Comparison of ENCODE assay signal across 16 cellular contexts in genomic region chr7:44066111-44066460, GRCh38. TPM values are rescaled to one million over a fixed set of nuclear protein-coding genes. Genes with fewer than 3 reads are reported as not detected.
DNase-seq lines count a peak whose midpoint lies in the region; ATAC-seq and TF ChIP-seq lines count a peak whose summit lies in the region.
"Had no signal": no experiment of that assay in that cellular context is flagged by ENCODE, and none has a peak within 500 bp of the region (broad histone marks: within the 10 kb centered on the region; RNA-seq: fewer than 3 reads in every experiment).

No MANE protein-coding gene starts in this region.

- TF ChIP-seq POLR2A in Raji (IDR thresholded peaks at IDR 0.05; ENCODE audit: insufficient read depth, low read depth, low read length) = peak; percentile 6; the same call in 1 of the 2 replicates

- H3K4me3 Mint-ChIP-seq in activated CD4-positive, alpha-beta T cell treated with anti-CD3 and anti-CD28 coated beads for 36 hours = no peak overlapping the region
- H3K4me3 Mint-ChIP-seq in glutamatergic neuron (ENCODE audit: unreplicated experiment) = no peak overlapping the region
- H3K4me3 Mint-ChIP-seq in CD8-positive, alpha-beta memory T cell = no peak overlapping the region

- TF ChIP-seq CTCF in glutamatergic neuron (IDR thresholded peaks at IDR 0.05; ENCODE audit: partially characterized antibody, unreplicated experiment) = no peak

- CTCF ChIA-PET in activated CD4-positive, alpha-beta T cell treated with anti-CD3 and anti-CD28 coated beads for 36 hours (lab: Charles Lee) = interaction anchor here (0.6 kb wide), 2 partner anchors 78 to 147 kb away, joined by 3 to 4 read pairs; no protein-coding TSS in a partner anchor
- CTCF ChIA-PET in CD8-positive, alpha-beta memory T cell (lab: Charles Lee) = interaction anchor here (2.4 kb wide), 1 partner anchor 15 kb away, joined by 7 read pairs; no protein-coding TSS in a partner anchor

- peak; percentile 19 for ATAC-seq in activated CD4-positive, alpha-beta T cell treated with anti-CD3 and anti-CD28 coated beads for 36 hours
- ATAC-seq in GM18861 (IDR thresholded peaks at IDR 0.05; ENCODE audit: unreplicated experiment) = no peak

- no peaks in the 10 kb centered on the region for H3K9me3 Mint-ChIP-seq in activated CD4-positive, alpha-beta T cell treated with anti-CD3 and anti-CD28 coated beads for 36 hours (ENCODE audit: low read depth)
- peaks cover 24% of the 10 kb centered on the region for H3K9me3 Mint-ChIP-seq in glutamatergic neuron (ENCODE audit: unreplicated experiment)
- H3K9me3 Mint-ChIP-seq in CD8-positive, alpha-beta memory T cell = no peaks in the 10 kb centered on the region
- H3K9me3 Mint-ChIP-seq: nephron had no signal

- no peaks in the 10 kb centered on the region for H3K27me3 Mint-ChIP-seq in activated CD4-positive, alpha-beta T cell treated with anti-CD3 and anti-CD28 coated beads for 36 hours
- peaks cover 17% of the 10 kb centered on the region for H3K27me3 Mint-ChIP-seq in glutamatergic neuron (ENCODE audit: unreplicated experiment)
- H3K27me3 Mint-ChIP-seq in CD8-positive, alpha-beta memory T cell = no peaks in the 10 kb centered on the region

- H3K36me3 Mint-ChIP-seq in activated CD4-positive, alpha-beta T cell treated with anti-CD3 and anti-CD28 coated beads for 36 hours (ENCODE audit: low read depth) = peaks cover 4% of the 10 kb centered on the region
- H3K36me3 Mint-ChIP-seq in glutamatergic neuron (ENCODE audit: unreplicated experiment) = no peaks in the 10 kb centered on the region
- H3K36me3 Mint-ChIP-seq in CD8-positive, alpha-beta memory T cell = peaks cover 0 to 12% (median 0%) of the 10 kb centered on the region in 3 donors

- H3K27ac ChIP-seq in skeletal muscle tissue (ENCODE audit: low read depth, low read length) = peak overlapping the region; percentile 85
- H3K27ac ChIP-seq in CD8-positive, alpha-beta memory T cell (ENCODE audit: low read depth, low read length) = no peak overlapping the region
- H3K27ac ChIP-seq: adrenal gland had no signal

- H3K9ac ChIP-seq in skeletal muscle tissue (ENCODE audit: low read depth in 1 of 3, low read length in 3 of 3) = peak overlapping the region in 2 of 3 donors; percentile 62 to 98

- no peak overlapping the region for H3K27ac Mint-ChIP-seq in activated CD4-positive, alpha-beta T cell treated with anti-CD3 and anti-CD28 coated beads for 36 hours
- H3K27ac Mint-ChIP-seq in glutamatergic neuron (ENCODE audit: unreplicated experiment) = peak overlapping the region; percentile 78
- H3K27ac Mint-ChIP-seq in CD8-positive, alpha-beta memory T cell = peak overlapping the region in 1 of 8 donors; percentile 52

- no peak for DNase-seq in activated CD4-positive, alpha-beta T cell treated with anti-CD3 and anti-CD28 coated beads for 36 hours
- DNase-seq in activated CD4-positive, alpha-beta T cell treated with anti-CD3 and anti-CD28 coated beads, Interleukin-2, amount 50 U/mL, for 48 hours = no peak
- no peak for DNase-seq in glutamatergic neuron
- no peak for DNase-seq in CD8-positive, alpha-beta memory T cell
- no peak for DNase-seq in ecto neural progenitor cell (ENCODE audit: low spot score)
- DNase-seq: ACHN; DMS53; foreskin melanocyte; NCI-H2227 treated with DMSO at 0.1 percent for 48 hours; stimulated activated CD4-positive, alpha-beta T cell treated with anti-CD3 and anti-CD28 coated beads, Interleukin-12 subunit alpha, Interleukin-12 subunit beta, amount 100 ng/mL, for 4 hours had no signal

- H3K4me1 Mint-ChIP-seq in activated CD4-positive, alpha-beta T cell treated with anti-CD3 and anti-CD28 coated beads for 36 hours = peaks cover 26% of the 10 kb centered on the region
- H3K4me1 Mint-ChIP-seq in glutamatergic neuron (ENCODE audit: low read depth, unreplicated experiment) = peaks cover 17% of the 10 kb centered on the region
- H3K4me1 Mint-ChIP-seq in CD8-positive, alpha-beta memory T cell = peaks cover 22 to 32% (median 26%) of the 10 kb centered on the region in 3 donors

- peak overlapping the region; percentile 22 to 98 (median 38) for H3K4me3 ChIP-seq in skeletal muscle tissue (ENCODE audit: low read length in 3 of 3)
- H3K4me3 ChIP-seq in CD8-positive, alpha-beta memory T cell (ENCODE audit: low read length) = no peak overlapping the region

- H3K4me1 ChIP-seq in skeletal muscle tissue (ENCODE audit: control insufficient read depth in 3 of 3, insufficient read depth in 3 of 3, low read length in 3 of 3) = peaks cover 51 to 73% (median 67%) of the 10 kb centered on the region in 3 donors
- peaks cover 16% of the 10 kb centered on the region for H3K4me1 ChIP-seq in CD8-positive, alpha-beta memory T cell (ENCODE audit: insufficient read depth, low read length)

- intact Hi-C loops in activated CD4-positive, alpha-beta T cell treated with anti-CD3 and anti-CD28 coated beads for 36 hours (cut with DNase I, micrococcal nuclease) = no loop called here

- H3K27me3 ChIP-seq in skeletal muscle tissue (ENCODE audit: control insufficient read depth in 3 of 3, insufficient read depth in 3 of 3, low read length in 3 of 3) = no peaks in the 10 kb centered on the region
- H3K27me3 ChIP-seq in CD8-positive, alpha-beta memory T cell (ENCODE audit: insufficient read depth, low read length, poor library complexity, severe bottlenecking) = no peaks in the 10 kb centered on the region
- H3K27me3 ChIP-seq: adrenal gland, dorsolateral prefrontal cortex had no signal

- H3K36me3 ChIP-seq in skeletal muscle tissue (ENCODE audit: control insufficient read depth in 3 of 3, insufficient read depth in 3 of 3, low read length in 3 of 3) = peaks cover 13 to 23% (median 15%) of the 10 kb centered on the region in 3 donors
- H3K36me3 ChIP-seq in CD8-positive, alpha-beta memory T cell (ENCODE audit: insufficient read depth, low read length) = peaks cover 4% of the 10 kb centered on the region

- no peaks in the 10 kb centered on the region for H3K9me3 ChIP-seq in skeletal muscle tissue (ENCODE audit: control insufficient read depth in 3 of 3, low read length in 3 of 3)
- no peaks in the 10 kb centered on the region for H3K9me3 ChIP-seq in CD8-positive, alpha-beta memory T cell (ENCODE audit: low read length)
- H3K9me3 ChIP-seq: adrenal gland had no signal

- POLR2A ChIA-PET in activated CD4-positive, alpha-beta T cell treated with anti-CD3 and anti-CD28 coated beads for 36 hours (lab: Charles Lee) = no interaction called here
- POLR2A ChIA-PET in CD8-positive, alpha-beta memory T cell (lab: Charles Lee) = interaction anchor here (1.8 to 2.9 kb wide), 2 partner anchors 15 to 21 kb away, joined by 7 to 10 read pairs; partner anchors contain the start of gene DBNL

RNA-seq across cellular contexts. Expression of gene PGAM2, which starts 0.7 kb away (rescaled TPM):
- total RNA-seq in activated CD4-positive, alpha-beta T cell treated with anti-CD3 and anti-CD28 coated beads for 36 hours = not detected
- 13.3 TPM for total RNA-seq in glutamatergic neuron (ENCODE audit: unreplicated experiment)
- 618 TPM for total RNA-seq in skeletal muscle tissue
- under 1 TPM; 0.38 to 0.44 TPM for total RNA-seq in CD8-positive, alpha-beta memory T cell
- not detected for polyA plus RNA-seq in CD8-positive, alpha-beta memory T cell

RNA-seq across cellular contexts. Expression of gene POLM, which starts 16.2 kb away (rescaled TPM):
- 10 to 100 TPM; 27.0 to 29.9 TPM for total RNA-seq in activated CD4-positive, alpha-beta T cell treated with anti-CD3 and anti-CD28 coated beads for 36 hours
- total RNA-seq in glutamatergic neuron (ENCODE audit: unreplicated experiment) (28.8 TPM), skeletal muscle tissue (12.5 TPM)
- 10 to 100 TPM; 42.3 to 42.4 TPM for total RNA-seq in CD8-positive, alpha-beta memory T cell
- 22.0 TPM for polyA plus RNA-seq in CD8-positive, alpha-beta memory T cell

RNA-seq across cellular contexts. Expression of gene DBNL, which starts 21.6 kb away (rescaled TPM):
- total RNA-seq in activated CD4-positive, alpha-beta T cell treated with anti-CD3 and anti-CD28 coated beads for 36 hours = 100 to 1,000 TPM; 106 to 117 TPM
- 154 TPM for total RNA-seq in glutamatergic neuron (ENCODE audit: unreplicated experiment)
- 41.2 TPM for total RNA-seq in skeletal muscle tissue
- 100 to 1,000 TPM; 144 to 154 TPM for total RNA-seq in CD8-positive, alpha-beta memory T cell
- polyA plus RNA-seq in CD8-positive, alpha-beta memory T cell = 184 TPM

RNA-seq across cellular contexts. Expression of gene AEBP1, which starts 38.1 kb away (rescaled TPM):
- total RNA-seq in activated CD4-positive, alpha-beta T cell treated with anti-CD3 and anti-CD28 coated beads for 36 hours = 10 to 100 TPM; 18.2 to 18.3 TPM
- total RNA-seq in glutamatergic neuron (ENCODE audit: unreplicated experiment) (35.4 TPM), skeletal muscle tissue (32.4 TPM)
- 1 to 10 TPM; 8.4 to 8.9 TPM for total RNA-seq in CD8-positive, alpha-beta memory T cell
- 1.6 TPM for polyA plus RNA-seq in CD8-positive, alpha-beta memory T cell

RNA-seq across cellular contexts. Expression of gene POLD2, which starts 57.3 kb away (rescaled TPM):
- 100 to 1,000 TPM; 250 to 347 TPM for total RNA-seq in activated CD4-positive, alpha-beta T cell treated with anti-CD3 and anti-CD28 coated beads for 36 hours
- total RNA-seq in glutamatergic neuron (ENCODE audit: unreplicated experiment) (71.2 TPM), skeletal muscle tissue (64.7 TPM)
- total RNA-seq in CD8-positive, alpha-beta memory T cell = 100 to 1,000 TPM; 279 to 291 TPM
- polyA plus RNA-seq in CD8-positive, alpha-beta memory T cell = 74.1 TPM

Comparison
In these comparisons a context has a peak if more than half of its experiments do, and no peak if none do; other contexts are left out.
1. RNA of gene PGAM2, which starts 0.7 kb away (total RNA-seq): 618 TPM in skeletal muscle tissue (single experiment); 13.3 TPM in glutamatergic neuron (single experiment), 0.38 to 0.44 TPM in CD8-positive, alpha-beta memory T cell and not detected in activated CD4-positive, alpha-beta T cell treated with anti-CD3 and anti-CD28 coated beads for 36 hours; every median in the first group is over 10 times any median in the second.